ENCODE assay signal across 8 cellular contexts in genomic region chr2:18987592-18988073, GRCh38.
DNase-seq lines count a peak whose midpoint lies in the region; ATAC-seq and TF ChIP-seq lines count a peak whose summit lies in the region.

No MANE protein-coding gene starts in this region.

- H3K4me3 ChIP-seq in SJSA1 (no peak overlapping the region), heart left ventricle (no peak overlapping the region), stomach (no peak overlapping the region)

- intact Hi-C loops in heart left ventricle (cut with DNase I): loop anchor here in 9 of 10 donors (5.0 to 10.0 kb wide), 5 partner anchors 367 to 877 kb away; partner anchors contain the start of gene OSR1 (in 5 of the 9)
- intact Hi-C loops in stomach (cut with DNase I; ENCODE audit: low total_unique reads): no loop called here

- H3K36me3 ChIP-seq in SJSA1 (no peaks in the 10 kb centered on the region), heart left ventricle (no peaks in the 10 kb centered on the region), stomach (no peaks in the 10 kb centered on the region)

- 9 to 19% (median 12%) methylated on average over 4 of the region's 4 CpGs for WGBS in heart left ventricle, 4 donors
- 26 to 41% (median 37%) methylated on average over 4 of the region's 4 CpGs for WGBS in stomach, 5 donors

- H3K27ac ChIP-seq in SJSA1: peak overlapping the region; percentile 27; the same call in 1 of the 2 replicates
- peak overlapping the region in 1 of 12 donors; percentile 14 for H3K27ac ChIP-seq in heart left ventricle
- no peak overlapping the region for H3K27ac ChIP-seq in stomach

- TF ChIP-seq CTCF in heart left ventricle (IDR thresholded peaks at IDR 0.05): peak in 8 of 12 donors; percentile 5 to 56 (median 46)
- no peak for TF ChIP-seq CTCF in stomach (IDR thresholded peaks at IDR 0.05)

- H3K9me3 ChIP-seq in SJSA1 (replicated peaks) (no peaks in the 10 kb centered on the region), heart left ventricle (no peaks in the 10 kb centered on the region), stomach (no peaks in the 10 kb centered on the region)

- H3K4me1 ChIP-seq in SJSA1 (replicated peaks): peaks cover 45% of the 10 kb centered on the region
- H3K4me1 ChIP-seq in heart left ventricle: peaks cover 0 to 25% (median 4%) of the 10 kb centered on the region in 12 donors
- peaks cover 11 to 26% (median 13%) of the 10 kb centered on the region in 4 donors for H3K4me1 ChIP-seq in stomach

- ATAC-seq in heart left ventricle (peak in 2 of 4 donors; percentile 57 to 72), GM21737 (IDR thresholded peaks at IDR 0.05; ENCODE audit: unreplicated experiment) (no peak), GM18861 (IDR thresholded peaks at IDR 0.05; ENCODE audit: unreplicated experiment) (no peak), HG03342 (IDR thresholded peaks at IDR 0.05; ENCODE audit: unreplicated experiment) (no peak)

- TF ChIP-seq POLR2A in heart left ventricle (IDR thresholded peaks at IDR 0.05) (no peak), stomach (IDR thresholded peaks at IDR 0.05) (no peak)

- TF ChIP-seq EP300 in stomach (IDR thresholded peaks at IDR 0.05): no peak

- DNase-seq in HT-29 (ENCODE audit: low spot score) (peak; percentile 87), SJSA1 (ENCODE audit: low read depth in 1 of 2, low spot score in 2 of 2) (peak; percentile 80 to 83), heart left ventricle (peak; percentile 71 to 82 (median 80)), stomach (peak; percentile 61)
- no peak for DNase-seq in activated naive CD4-positive, alpha-beta T cell treated with Interleukin-2 at 50 U/mL for 16 hours

- no peaks in the 10 kb centered on the region for H3K27me3 ChIP-seq in SJSA1 (replicated peaks)
- H3K27me3 ChIP-seq in heart left ventricle: no peaks in the 10 kb centered on the region
- no peaks in the 10 kb centered on the region for H3K27me3 ChIP-seq in stomach

Comparison
In these comparisons a context has a peak if more than half of its experiments do, and no peak if none do; other contexts are left out.
1. CTCF ChIP-seq: peak in heart left ventricle (8 of 12); none in stomach (0 of 7).